ENCODE assay signal across 20 cellular contexts in the genomic region with DNA sequence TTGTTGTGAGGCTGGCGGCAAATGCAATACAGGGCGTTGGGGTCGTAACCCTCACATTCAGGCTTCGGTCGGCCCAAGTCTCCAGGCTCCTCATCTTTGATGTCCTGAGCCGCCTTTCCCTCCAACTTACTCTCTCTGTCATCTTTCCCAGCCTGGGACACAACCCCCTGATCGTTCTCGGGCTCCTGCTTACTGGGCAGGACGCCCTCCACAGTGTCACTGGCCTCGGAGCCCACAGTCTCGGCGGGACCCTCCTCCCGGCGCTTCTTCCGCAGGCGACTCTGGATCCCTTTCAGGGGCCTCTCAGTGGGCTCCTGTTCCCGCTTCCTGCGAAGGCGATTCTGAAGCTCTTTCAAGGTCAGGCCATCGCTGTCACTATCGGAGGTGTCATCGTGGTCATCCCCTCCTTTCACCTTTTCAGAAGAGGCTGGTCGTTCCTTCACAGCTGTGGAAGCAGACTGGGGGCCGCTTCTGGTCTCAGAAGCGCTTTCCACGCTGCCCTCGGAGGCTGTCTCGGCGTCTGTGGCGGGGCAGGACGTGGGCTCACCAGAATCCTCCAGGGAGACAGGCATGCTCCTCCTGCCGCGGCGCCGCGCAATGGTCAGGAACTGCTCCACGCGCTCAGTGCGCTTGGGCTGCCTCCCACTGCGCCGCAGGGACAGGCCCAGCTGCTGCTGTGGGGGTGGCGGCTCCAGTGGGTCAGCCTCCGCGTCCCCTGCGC. TPM values are rescaled to one million over a fixed set of nuclear protein-coding genes. Genes with fewer than 3 reads are reported as not detected.
DNase-seq lines count a peak whose midpoint lies in the region; ATAC-seq and TF ChIP-seq lines count a peak whose summit lies in the region.
"Had no signal": no experiment of that assay in that cellular context is flagged by ENCODE, and none has a peak within 500 bp of the region (broad histone marks: within the 10 kb centered on the region; RNA-seq: fewer than 3 reads in every experiment).

No MANE protein-coding gene starts in this region.

- H3K4me1 ChIP-seq in Peyer's patch = peaks cover 0 to 25% (median 3%) of the 10 kb centered on the region in 4 donors
- peaks cover 13% of the 10 kb centered on the region for H3K4me1 ChIP-seq in endodermal cell (ENCODE audit: control insufficient read depth, insufficient read depth, low read length)
- peaks cover 3 to 4% of the 10 kb centered on the region in 2 experiments for H3K4me1 ChIP-seq in trophoblast cell (ENCODE audit: control insufficient read depth in 1 of 2, insufficient read depth in 2 of 2, low read length in 2 of 2)

- no peak overlapping the region for H2AK5ac ChIP-seq in trophoblast cell (ENCODE audit: low read length)

- H3K4me3 Mint-ChIP-seq in activated naive CD4-positive, alpha-beta T cell treated with anti-CD3 and anti-CD28 coated beads for 36 hours = no peak overlapping the region
- H3K4me3 Mint-ChIP-seq in endodermal cell = no peak overlapping the region

- peaks cover 11% of the 10 kb centered on the region for H3K79me2 ChIP-seq in trophoblast cell (ENCODE audit: control insufficient read depth, insufficient read depth, low read length, poor library complexity)

- H3K4me3 ChIP-seq in Peyer's patch (no peak overlapping the region), endodermal cell (ENCODE audit: low read length) (no peak overlapping the region), trophoblast cell (ENCODE audit: low read depth, low read length) (no peak overlapping the region)
- H3K4me3 ChIP-seq: GM23248 had no signal

- H3K14ac ChIP-seq in trophoblast cell (ENCODE audit: low read length) = no peak overlapping the region

- no peaks in the 10 kb centered on the region for H3K27me3 Mint-ChIP-seq in activated naive CD4-positive, alpha-beta T cell treated with anti-CD3 and anti-CD28 coated beads for 36 hours (ENCODE audit: low read depth)
- H3K27me3 Mint-ChIP-seq in endodermal cell (ENCODE audit: insufficient read depth) = no peaks in the 10 kb centered on the region

- no peak overlapping the region for H4K12ac ChIP-seq in trophoblast cell (ENCODE audit: low read depth, low read length)

- H2BK120ac ChIP-seq in trophoblast cell (ENCODE audit: insufficient read depth, low read length, poor library complexity) = no peak overlapping the region

- no peak for DNase-seq in activated naive CD4-positive, alpha-beta T cell treated with anti-CD3 and anti-CD28 coated beads for 36 hours
- no peak for DNase-seq in activated naive CD4-positive, alpha-beta T cell treated with Interleukin-2 at 50 U/mL for 16 hours
- DNase-seq in Peyer's patch (peak in 2 of 3 donors; percentile 15 to 45), endodermal cell (no peak), trophoblast cell (no peak), cerebellum (ENCODE audit: low spot score) (no peak), DMS 273 treated with DMSO at 0.1 percent for 48 hours (lab: John Stamatoyannopoulos, UW) (no peak)
- DNase-seq: GM23248, KG1, NCI-H1092 treated with DMSO at 0.1 percent for 48 hours, NCI-H1930, NCI-H2171, NCI-H446 treated with DMSO at 0.1 percent for 48 hours, NCI-H82, SHP77 treated with DMSO at 0.1 percent for 48 hours had no signal

- no peak overlapping the region for H3K4me2 ChIP-seq in trophoblast cell (ENCODE audit: low read length)

- H3K9me3 Mint-ChIP-seq in activated naive CD4-positive, alpha-beta T cell treated with anti-CD3 and anti-CD28 coated beads for 36 hours = no peaks in the 10 kb centered on the region
- no peaks in the 10 kb centered on the region for H3K9me3 Mint-ChIP-seq in endodermal cell

- H4K91ac ChIP-seq in trophoblast cell (ENCODE audit: low read depth, low read length) = no peak overlapping the region

- H2BK5ac ChIP-seq in trophoblast cell (ENCODE audit: low read depth, low read length, poor library complexity) = no peak overlapping the region

- H3K36me3 ChIP-seq in Peyer's patch (peaks cover 0 to 75% (median 0%) of the 10 kb centered on the region in 3 donors), endodermal cell (ENCODE audit: control insufficient read depth, insufficient read depth, low read length) (peaks cover 83% of the 10 kb centered on the region), trophoblast cell (ENCODE audit: control insufficient read depth in 1 of 2, insufficient read depth in 2 of 2, low read length in 2 of 2) (peaks cover 63 to 65% of the 10 kb centered on the region in 2 experiments)

- peaks cover 41% of the 10 kb centered on the region for H3K36me3 Mint-ChIP-seq in activated naive CD4-positive, alpha-beta T cell treated with anti-CD3 and anti-CD28 coated beads for 36 hours (ENCODE audit: low read depth)
- H3K36me3 Mint-ChIP-seq in endodermal cell (ENCODE audit: low read depth) = peaks cover 71% of the 10 kb centered on the region

- H3K27me3 ChIP-seq in Peyer's patch (no peaks in the 10 kb centered on the region), endodermal cell (ENCODE audit: control insufficient read depth, insufficient read depth, low read length, poor library complexity, severe bottlenecking) (no peaks in the 10 kb centered on the region), trophoblast cell (ENCODE audit: insufficient read depth, low read length) (no peaks in the 10 kb centered on the region)

- no peaks in the 10 kb centered on the region for H3K9me3 ChIP-seq in Peyer's patch
- no peaks in the 10 kb centered on the region for H3K9me3 ChIP-seq in endodermal cell (ENCODE audit: control insufficient read depth, low read length)
- no peaks in the 10 kb centered on the region for H3K9me3 ChIP-seq in trophoblast cell (ENCODE audit: insufficient read depth, low read depth, low read length)

- H3K18ac ChIP-seq in trophoblast cell (ENCODE audit: low read length) = no peak overlapping the region

- 96% methylated on average over 39 to 45 of the region's 45 CpGs for WGBS in endodermal cell (ENCODE audit: insufficient coverage in 1 of 2, insufficient read length in 1 of 2), 2 experiments
- WGBS in trophoblast cell (ENCODE audit: extremely low coverage, insufficient coverage, insufficient read length) = no CpG with 5 or more reads among the region's 45 CpGs

- intact Hi-C loops in activated naive CD4-positive, alpha-beta T cell treated with anti-CD3 and anti-CD28 coated beads for 36 hours (cut with micrococcal nuclease) = no loop called here

- H3K9ac ChIP-seq in endodermal cell (ENCODE audit: extremely low read depth, low read length, poor library complexity, severe bottlenecking) (no peak overlapping the region), trophoblast cell (ENCODE audit: low read length) (no peak overlapping the region)
- H3K9ac ChIP-seq: GM23248 had no signal

- TF ChIP-seq POLR2A in Peyer's patch (IDR thresholded peaks at IDR 0.05) = no peak

- H3K4me1 Mint-ChIP-seq in activated naive CD4-positive, alpha-beta T cell treated with anti-CD3 and anti-CD28 coated beads for 36 hours (ENCODE audit: low read depth) = peaks cover 21% of the 10 kb centered on the region
- H3K4me1 Mint-ChIP-seq in endodermal cell = peaks cover 22% of the 10 kb centered on the region

- no peak overlapping the region for H3K23ac ChIP-seq in trophoblast cell (ENCODE audit: low read length)

- no peaks in the 10 kb centered on the region for H3K79me1 ChIP-seq in trophoblast cell (ENCODE audit: low read length)

- CTCF ChIA-PET in activated naive CD4-positive, alpha-beta T cell treated with anti-CD3 and anti-CD28 coated beads for 36 hours (lab: Charles Lee) = interaction anchor here (0.9 kb wide), 1 partner anchor 15 kb away, joined by 4 read pairs; no protein-coding TSS in a partner anchor

- no peak overlapping the region for H2BK12ac ChIP-seq in trophoblast cell (ENCODE audit: low read length)

- peak overlapping the region; percentile 39 for H3K4ac ChIP-seq in trophoblast cell (ENCODE audit: low read depth, low read length)

- H3K27ac Mint-ChIP-seq in activated naive CD4-positive, alpha-beta T cell treated with anti-CD3 and anti-CD28 coated beads for 36 hours = peak overlapping the region; percentile 46
- H3K27ac Mint-ChIP-seq in endodermal cell = peak overlapping the region; percentile 81

- no peak overlapping the region for H2AFZ ChIP-seq in trophoblast cell (ENCODE audit: insufficient read depth, low read length, poor library complexity)
- H2AFZ ChIP-seq: GM23248 had no signal

- H4K8ac ChIP-seq in trophoblast cell (ENCODE audit: low read depth, low read length) = no peak overlapping the region

- TF ChIP-seq CTCF in Peyer's patch (IDR thresholded peaks at IDR 0.05) = no peak
- TF ChIP-seq CTCF in endodermal cell (conservative IDR thresholded peaks at IDR 0.05) = no peak

- no peak overlapping the region for H3K27ac ChIP-seq in Peyer's patch
- H3K27ac ChIP-seq in endodermal cell (ENCODE audit: low read depth, low read length) = no peak overlapping the region
- H3K27ac ChIP-seq in trophoblast cell (ENCODE audit: low read depth, low read length) = no peak overlapping the region
- H3K27ac ChIP-seq: C4-2B, GM23248, HL-60 had no signal

- ATAC-seq in HG03565 (IDR thresholded peaks at IDR 0.05; ENCODE audit: unreplicated experiment) = no peak
- ATAC-seq: Panc1 had no signal

RNA-seq across cellular contexts. Expression of gene DIDO1, which starts 15.4 kb away (rescaled TPM):
- total RNA-seq in activated naive CD4-positive, alpha-beta T cell treated with anti-CD3 and anti-CD28 coated beads for 36 hours = 10 to 100 TPM; 49.5 to 50.3 TPM
- total RNA-seq in Peyer's patch (100 to 1,000 TPM in 2 of 4 donors, 10 to 100 TPM in 2; 72.5 to 143 (median 105) TPM), endodermal cell (10 to 100 TPM; 53.5 to 68.3 TPM), cerebellum (54.3 TPM)
- 47.8 TPM for polyA plus RNA-seq in endodermal cell (2013, experiment 1 of 2)
- polyA plus RNA-seq in endodermal cell (2013, experiment 2 of 2) = 43.0 TPM
- polyA plus RNA-seq in trophoblast cell (2013) = 31.7 and 32.7 TPM in 2 replicates

RNA-seq across cellular contexts. Expression of gene GID8, which starts 27.0 kb away (rescaled TPM):
- total RNA-seq in activated naive CD4-positive, alpha-beta T cell treated with anti-CD3 and anti-CD28 coated beads for 36 hours = 10 to 100 TPM; 32.7 to 34.0 TPM
- 10 to 100 TPM; 22.3 to 26.5 (median 24.0) TPM for total RNA-seq in Peyer's patch
- total RNA-seq in endodermal cell = 10 to 100 TPM; 51.5 to 52.1 TPM
- 47.3 TPM for polyA plus RNA-seq in endodermal cell (2013, experiment 1 of 2)
- 41.8 TPM for polyA plus RNA-seq in endodermal cell (2013, experiment 2 of 2)
- polyA plus RNA-seq in trophoblast cell (2013) = 37.2 and 37.5 TPM in 2 replicates
- total RNA-seq in cerebellum = 34.3 TPM

RNA-seq across cellular contexts. Expression of gene SLC17A9, which starts 41.6 kb away (rescaled TPM):
- 10 to 100 TPM; 17.4 to 20.6 TPM for total RNA-seq in activated naive CD4-positive, alpha-beta T cell treated with anti-CD3 and anti-CD28 coated beads for 36 hours
- total RNA-seq in Peyer's patch (10 to 100 TPM in 1 of 4 donors, 1 to 10 TPM in 3; 3.8 to 19.0 (median 5.2) TPM), endodermal cell (10 to 100 TPM in 1 of 2 donors, 1 to 10 TPM in 1; 8.9 to 10.2 TPM), cerebellum (0.36 TPM)
- polyA plus RNA-seq in endodermal cell (2013, experiment 1 of 2) = 3.2 TPM
- polyA plus RNA-seq in endodermal cell (2013, experiment 2 of 2) = 3.4 TPM
- 1.5 and 1.6 TPM in 2 replicates for polyA plus RNA-seq in trophoblast cell (2013)
- total RNA-seq: A172 had no signal

RNA-seq across cellular contexts. Expression of gene TCFL5, which starts 49.3 kb away (rescaled TPM):
- 1 to 10 TPM; 5.4 to 5.5 TPM for total RNA-seq in activated naive CD4-positive, alpha-beta T cell treated with anti-CD3 and anti-CD28 coated beads for 36 hours
- total RNA-seq in Peyer's patch (1 to 10 TPM; 2.6 to 6.6 (median 5.0) TPM), endodermal cell (10 to 100 TPM; 15.8 to 17.4 TPM), cerebellum (9.3 TPM)
- polyA plus RNA-seq in endodermal cell (2013, experiment 1 of 2) = 21.1 TPM
- 22.4 TPM for polyA plus RNA-seq in endodermal cell (2013, experiment 2 of 2)
- 4.6 and 5.0 TPM in 2 replicates for polyA plus RNA-seq in trophoblast cell (2013)

Comparison
In these comparisons a context has a peak if more than half of its experiments do, and no peak if none do; other contexts are left out.
1. DNase-seq: peak in Peyer's patch (2 of 3); none in activated naive CD4-positive, alpha-beta T cell treated with anti-CD3 and anti-CD28 coated beads for 36 hours (single experiment), activated naive CD4-positive, alpha-beta T cell treated with Interleukin-2 at 50 U/mL for 16 hours (single experiment), endodermal cell (single experiment), trophoblast cell (0 of 2), cerebellum (single experiment) and DMS 273 treated with DMSO at 0.1 percent for 48 hours (single experiment).